Comparison of ENCODE assay signal across 11 cellular contexts in genomic region chr11:1864216-1864615, GRCh38. TPM values are rescaled to one million over a fixed set of nuclear protein-coding genes. Genes with fewer than 3 reads are reported as not detected.
A peak's percentile ranks its signal among the peaks of the same experiment; 100 is the strongest.
DNase-seq lines count a peak whose midpoint lies in the region; TF ChIP-seq lines count a peak whose summit lies in the region.
"Had no signal": no experiment of that assay in that cellular context is flagged by ENCODE, and none has a peak within 500 bp of the region (broad histone marks: within the 10 kb centered on the region; RNA-seq: fewer than 3 reads in every experiment).

No MANE protein-coding gene starts in this region.

- H3K36me3 ChIP-seq in esophagus muscularis mucosa, result no peaks in the 10 kb centered on the region
- H3K36me3 ChIP-seq in muscle layer of duodenum (ENCODE audit: control insufficient read depth in 1 of 2, insufficient read depth in 2 of 2, low read length in 2 of 2), result no peaks in the 10 kb centered on the region
- no peaks in the 10 kb centered on the region for H3K36me3 ChIP-seq in suprapubic skin
- H3K36me3 ChIP-seq: pancreas had no signal

- TF ChIP-seq POLR2A in esophagus muscularis mucosa (IDR thresholded peaks at IDR 0.05; ENCODE audit: low read depth) (no peak), suprapubic skin (IDR thresholded peaks at IDR 0.05) (no peak)

- intact Hi-C loops in esophagus muscularis mucosa (cut with DNase I), result no loop called here

- no peak for TF ChIP-seq CTCF in esophagus muscularis mucosa (IDR thresholded peaks at IDR 0.05)
- no peak for TF ChIP-seq CTCF in suprapubic skin (IDR thresholded peaks at IDR 0.05)

- H3K4me3 ChIP-seq in esophagus muscularis mucosa (peak overlapping the region; percentile 42 to 49 (median 46)), muscle layer of duodenum (ENCODE audit: low read depth in 1 of 2, low read length in 2 of 2) (peak overlapping the region; percentile 42 to 58), suprapubic skin (peak overlapping the region; percentile 33)

- H3K9me3 ChIP-seq in esophagus muscularis mucosa (no peaks in the 10 kb centered on the region), muscle layer of duodenum (ENCODE audit: control insufficient read depth in 1 of 2, low read length in 2 of 2) (no peaks in the 10 kb centered on the region), suprapubic skin (no peaks in the 10 kb centered on the region)
- H3K9me3 ChIP-seq: pancreas had no signal

- DNase-seq in esophagus muscularis mucosa (ENCODE audit: extremely low spot score) (no peak), suprapubic skin (ENCODE audit: low spot score in 2 of 2) (no peak), NCI-H1930 (lab: John Stamatoyannopoulos, UW) (no peak), midbrain (lab: John Stamatoyannopoulos, UW) (no peak), COLO829 (ENCODE audit: low spot score) (no peak), NCI-H146 treated with DMSO at 0.1 percent for 48 hours (lab: John Stamatoyannopoulos, UW; ENCODE audit: unreplicated experiment) (no peak)
- DNase-seq: RPMI8226 had no signal

- H3K27ac ChIP-seq in esophagus muscularis mucosa (replicated peaks in 1 of 4), result peak overlapping the region; percentile 84 to 87 (median 86)
- peak overlapping the region; percentile 85 for H3K27ac ChIP-seq in muscle layer of duodenum (ENCODE audit: low read length)
- H3K27ac ChIP-seq in suprapubic skin, result peak overlapping the region; percentile 77

- 21% methylated on average over 19 of the region's 19 CpGs for WGBS in esophagus muscularis mucosa
- WGBS in suprapubic skin, result 49% methylated on average over 19 of the region's 19 CpGs

- no peak for TF ChIP-seq EP300 in esophagus muscularis mucosa (IDR thresholded peaks at IDR 0.05)
- no peak for TF ChIP-seq EP300 in suprapubic skin (IDR thresholded peaks at IDR 0.05)

- H3K27me3 ChIP-seq in esophagus muscularis mucosa, result no peaks in the 10 kb centered on the region
- no peaks in the 10 kb centered on the region for H3K27me3 ChIP-seq in muscle layer of duodenum (ENCODE audit: low read depth, low read length)
- no peaks in the 10 kb centered on the region for H3K27me3 ChIP-seq in suprapubic skin
- H3K27me3 ChIP-seq: pancreas had no signal

- H3K4me1 ChIP-seq in esophagus muscularis mucosa (peaks cover 27 to 64% (median 60%) of the 10 kb centered on the region in 4 donors), muscle layer of duodenum (ENCODE audit: control insufficient read depth in 1 of 2, insufficient read depth in 2 of 2, low read length in 2 of 2) (peaks cover 0 to 33% of the 10 kb centered on the region in 2 donors), suprapubic skin (peaks cover 46% of the 10 kb centered on the region)

TF ChIP-seq in PFSK-1, 5 proteins besides CTCF, POLR2A, EP300 and RAD21:
- no peak for TF ChIP-seq FOXP2 (optimal IDR thresholded peaks at IDR 0.05; ENCODE audit: borderline replicate concordance, extremely low read depth, extremely low read length, insufficient read depth)
- peak; percentile 9; the same call in 1 of the 2 replicates for TF ChIP-seq SIN3A (IDR thresholded peaks at IDR 0.05; ENCODE audit: borderline replicate concordance, insufficient read depth, low read length)

RNA-seq across cellular contexts. Expression of gene LSP1, which starts 11.3 kb away (rescaled TPM):
- polyA plus RNA-seq in PFSK-1 (2012; ENCODE audit: insufficient read length, low read depth), result 50.1 TPM
- total RNA-seq in esophagus muscularis mucosa (10 to 100 TPM; 10.3 to 36.5 (median 35.4) TPM), suprapubic skin (100 to 1,000 TPM in 2 of 4 donors, 10 to 100 TPM in 2; 70.4 to 134 (median 107) TPM)

RNA-seq across cellular contexts. Expression of gene TNNI2, which starts 25.4 kb away (rescaled TPM):
- polyA plus RNA-seq in PFSK-1 (2012; ENCODE audit: insufficient read length, low read depth), result 1.8 TPM
- total RNA-seq in esophagus muscularis mucosa (1 to 10 TPM in 1 of 4 donors, not detected in 3; 4.2 TPM), suprapubic skin (10 to 100 TPM; 17.4 to 63.6 (median 27.2) TPM)
- total RNA-seq: dermis microvascular lymphatic vessel endothelial cell had no signal

RNA-seq across cellular contexts. Expression of gene PRR33, which starts 27.5 kb away (rescaled TPM):
- polyA plus RNA-seq in PFSK-1 (2012; ENCODE audit: insufficient read length, low read depth), result 1.3 TPM
- total RNA-seq in esophagus muscularis mucosa, result not detected
- total RNA-seq in suprapubic skin, result not detected
- total RNA-seq: dermis microvascular lymphatic vessel endothelial cell, pancreas had no signal
- polyA plus RNA-seq: pancreas had no signal

RNA-seq across cellular contexts. Expression of gene SYT8, which starts 29.4 kb away (rescaled TPM):
- not detected for polyA plus RNA-seq in PFSK-1 (2012; ENCODE audit: insufficient read length, low read depth)
- not detected for total RNA-seq in esophagus muscularis mucosa
- total RNA-seq in suprapubic skin, result 100 to 1,000 TPM; 141 to 280 (median 193) TPM

RNA-seq across cellular contexts. Expression of gene TNNT3, which starts 55.3 kb away (rescaled TPM):
- not detected for polyA plus RNA-seq in PFSK-1 (2012; ENCODE audit: insufficient read length, low read depth)
- total RNA-seq in esophagus muscularis mucosa (1 to 10 TPM; 2.8 to 6.0 (median 3.6) TPM), suprapubic skin (10 to 100 TPM in 1 of 4 donors, 1 to 10 TPM in 3; 1.5 to 12.9 (median 4.8) TPM)
- total RNA-seq: dermis microvascular lymphatic vessel endothelial cell had no signal
